8 cellular contexts compared by ENCODE assay signal in genomic region chrX:15854712-15855561, GRCh38. TPM values are rescaled to one million over a fixed set of nuclear protein-coding genes. Genes with fewer than 3 reads are reported as not detected.
A peak's percentile ranks its signal among the peaks of the same experiment; 100 is the strongest.
DNase-seq lines count a peak whose midpoint lies in the region; ATAC-seq and TF ChIP-seq lines count a peak whose summit lies in the region.

AP1S2 (minus strand) TSS chrX:15854813; CDS start chrX:15852524, 2,289 bp downstream.

- H3K4me1 Mint-ChIP-seq in CD4-positive, alpha-beta T cell (ENCODE audit: low read depth), result peaks cover 38% of the 10 kb centered on the region
- peaks cover 23% of the 10 kb centered on the region for H3K4me1 Mint-ChIP-seq in activated CD4-positive, alpha-beta memory T cell treated with anti-CD3 and anti-CD28 coated beads for 36 hours (ENCODE audit: low read depth)

- TF ChIP-seq POLR2A in right lobe of liver (IDR thresholded peaks at IDR 0.05), result peak; percentile 75

- H3K4me1 ChIP-seq in right lobe of liver, result peaks cover 0 to 11% (median 3%) of the 10 kb centered on the region in 4 donors

- no peaks in the 10 kb centered on the region for H3K27me3 Mint-ChIP-seq in CD4-positive, alpha-beta T cell
- H3K27me3 Mint-ChIP-seq in activated CD4-positive, alpha-beta memory T cell treated with anti-CD3 and anti-CD28 coated beads for 36 hours, result no peaks in the 10 kb centered on the region

- intact Hi-C loops in CD4-positive, alpha-beta T cell (cut with DNase I, micrococcal nuclease), result loop anchor here (2.0 to 10.0 kb wide), 7 partner anchors 63 to 1010 kb away; partner anchors contain the start of genes CTPS2 (in 1 of the 2), PIGA (in 1 of the 2), SYAP1 (in 1 of the 2) and TXLNG (in 1 of the 2)
- intact Hi-C loops in activated CD4-positive, alpha-beta memory T cell treated with anti-CD3 and anti-CD28 coated beads for 36 hours (cut with micrococcal nuclease), result loop anchor here (1.0 to 10.0 kb wide), 8 partner anchors 38 to 864 kb away; partner anchors contain the start of genes CA5B, PIGA, SYAP1 and ZRSR2
- intact Hi-C loops in right lobe of liver (cut with DNase I), result no loop called here

- POLR2A ChIA-PET in CD4-positive, alpha-beta T cell (lab: Charles Lee), result interaction anchor here (0.6 to 2.7 kb wide), 24 partner anchors 10 to 1092 kb away, joined by 3 to 44 read pairs (median 4); partner anchors contain the start of genes CA5B, PIGA, RBBP7 and REPS2
- POLR2A ChIA-PET in activated CD4-positive, alpha-beta memory T cell treated with anti-CD3 and anti-CD28 coated beads for 36 hours (lab: Charles Lee), result interaction anchor here (1.4 to 1.6 kb wide), 3 partner anchors 64 to 117 kb away, joined by 4 to 6 read pairs (median 4); partner anchors contain the start of genes CA5B and ZRSR2

- H3K27ac ChIP-seq in CD4-positive, alpha-beta T cell (ENCODE audit: low read depth, low read length), result peak within 1 kb of the TSS; percentile 87
- peak within 1 kb of the TSS; percentile 65 to 78 (median 73) for H3K27ac ChIP-seq in right lobe of liver

- peak within 1 kb of the TSS; percentile 63 to 82 (median 65) for H3K4me3 ChIP-seq in right lobe of liver

- DNase-seq in CD4-positive, alpha-beta T cell, result peak; percentile 84 to 99 (median 90)
- DNase-seq in HK-2 (ENCODE audit: unreplicated experiment) (peak; percentile 90), NCI-H82 treated with DMSO at 0.1 percent for 48 hours (lab: John Stamatoyannopoulos, UW; ENCODE audit: unreplicated experiment) (peak; percentile 84), dermis microvascular lymphatic vessel endothelial cell (ENCODE audit: low read depth in 2 of 2) (peak; percentile 90 to 94), right lobe of liver (peak; percentile 94 to 98 (median 98))
- DNase-seq in activated CD4-positive, alpha-beta memory T cell treated with anti-CD3 and anti-CD28 coated beads for 36 hours, result peak; percentile 94
- DNase-seq in stimulated activated CD4-positive, alpha-beta T cell treated with anti-CD3 and anti-CD28 coated beads, Interleukin-4, amount 100 ng/mL, for 24 hours, result peak; percentile 88

- CTCF ChIA-PET in CD4-positive, alpha-beta T cell (lab: Charles Lee), result interaction anchor here (0.6 to 1.2 kb wide), 6 partner anchors 65 to 180 kb away, joined by 3 to 5 read pairs (median 3); partner anchors contain the start of gene CA5B
- CTCF ChIA-PET in activated CD4-positive, alpha-beta memory T cell treated with anti-CD3 and anti-CD28 coated beads for 36 hours (lab: Charles Lee), result interaction anchor here (0.7 to 1.0 kb wide), 6 partner anchors 39 to 179 kb away, joined by 3 read pairs; partner anchors contain the start of gene CA5B

- under 1% methylated on average over 30 of the region's 85 CpGs for WGBS in right lobe of liver (ENCODE audit: insufficient coverage, low coverage, low lambda C conversion rate, missing lambda C conversion rate)

- H3K9me3 Mint-ChIP-seq in CD4-positive, alpha-beta T cell, result no peaks in the 10 kb centered on the region
- no peaks in the 10 kb centered on the region for H3K9me3 Mint-ChIP-seq in activated CD4-positive, alpha-beta memory T cell treated with anti-CD3 and anti-CD28 coated beads for 36 hours

- TF ChIP-seq CTCF in CD4-positive, alpha-beta T cell (IDR thresholded peaks at IDR 0.05), result no peak
- no peak for TF ChIP-seq CTCF in right lobe of liver (IDR thresholded peaks at IDR 0.05)

- H3K36me3 ChIP-seq in right lobe of liver, result no peaks in the 10 kb centered on the region

- no peaks in the 10 kb centered on the region for H3K27me3 ChIP-seq in CD4-positive, alpha-beta T cell (ENCODE audit: control insufficient read depth, insufficient read depth, low read length)
- no peaks in the 10 kb centered on the region for H3K27me3 ChIP-seq in right lobe of liver

- no peaks in the 10 kb centered on the region for H3K9me3 ChIP-seq in CD4-positive, alpha-beta T cell (ENCODE audit: control insufficient read depth, low read length)
- no peaks in the 10 kb centered on the region for H3K9me3 ChIP-seq in right lobe of liver

- H3K27ac Mint-ChIP-seq in CD4-positive, alpha-beta T cell, result peak within 1 kb of the TSS; percentile 100
- peak within 1 kb of the TSS; percentile 95 for H3K27ac Mint-ChIP-seq in activated CD4-positive, alpha-beta memory T cell treated with anti-CD3 and anti-CD28 coated beads for 36 hours

- H3K4me3 Mint-ChIP-seq in CD4-positive, alpha-beta T cell, result peak within 1 kb of the TSS; percentile 97
- H3K4me3 Mint-ChIP-seq in activated CD4-positive, alpha-beta memory T cell treated with anti-CD3 and anti-CD28 coated beads for 36 hours, result peak within 1 kb of the TSS; percentile 86

- ATAC-seq in CD4-positive, alpha-beta T cell (ENCODE audit: poor library complexity), result peak; percentile 94
- ATAC-seq in GM19455 (IDR thresholded peaks at IDR 0.05; ENCODE audit: unreplicated experiment), result peak; percentile 93
- ATAC-seq in right lobe of liver, result peak; percentile 98 to 99 (median 98)

- peaks cover 23% of the 10 kb centered on the region for H3K36me3 Mint-ChIP-seq in CD4-positive, alpha-beta T cell (ENCODE audit: low read depth)
- H3K36me3 Mint-ChIP-seq in activated CD4-positive, alpha-beta memory T cell treated with anti-CD3 and anti-CD28 coated beads for 36 hours, result peaks cover 7% of the 10 kb centered on the region

RNA-seq across cellular contexts. Expression of gene AP1S2, which starts in this region (rescaled TPM):
- 10 to 100 TPM; 20.0 to 20.8 TPM for total RNA-seq in CD4-positive, alpha-beta T cell
- total RNA-seq in activated CD4-positive, alpha-beta memory T cell treated with anti-CD3 and anti-CD28 coated beads for 36 hours, result 10 to 100 TPM; 21.4 to 29.3 TPM
- 71.7 and 82.2 TPM in 2 replicates for total RNA-seq in dermis microvascular lymphatic vessel endothelial cell
- 10 to 100 TPM in 3 of 6 experiments, 1 to 10 TPM in 3; 4.0 to 12.3 (median 9.6) TPM for total RNA-seq in right lobe of liver

Comparison
In these comparisons a context has a peak if more than half of its experiments do, and no peak if none do; other contexts are left out.
1. Peak in every context shown above with its lines: DNase-seq, ATAC-seq, H3K4me3 ChIP-seq and H3K27ac ChIP-seq.
2. intact Hi-C loops: an anchor here in CD4-positive, alpha-beta T cell (2.0 to 10.0 kb wide) and activated CD4-positive, alpha-beta memory T cell treated with anti-CD3 and anti-CD28 coated beads for 36 hours (1.0 to 10.0 kb wide); none called in right lobe of liver.